Comparison of ENCODE assay signal across 1 cellular context in genomic region chr9:85136978-85137377, GRCh38.
TF ChIP-seq lines count a peak whose summit lies in the region.

No MANE protein-coding gene starts in this region.

TF ChIP-seq in GM12878, 131 proteins besides CTCF, POLR2A, EP300 and RAD21 (continued from another document):
- TF ChIP-seq, protein P1, sequence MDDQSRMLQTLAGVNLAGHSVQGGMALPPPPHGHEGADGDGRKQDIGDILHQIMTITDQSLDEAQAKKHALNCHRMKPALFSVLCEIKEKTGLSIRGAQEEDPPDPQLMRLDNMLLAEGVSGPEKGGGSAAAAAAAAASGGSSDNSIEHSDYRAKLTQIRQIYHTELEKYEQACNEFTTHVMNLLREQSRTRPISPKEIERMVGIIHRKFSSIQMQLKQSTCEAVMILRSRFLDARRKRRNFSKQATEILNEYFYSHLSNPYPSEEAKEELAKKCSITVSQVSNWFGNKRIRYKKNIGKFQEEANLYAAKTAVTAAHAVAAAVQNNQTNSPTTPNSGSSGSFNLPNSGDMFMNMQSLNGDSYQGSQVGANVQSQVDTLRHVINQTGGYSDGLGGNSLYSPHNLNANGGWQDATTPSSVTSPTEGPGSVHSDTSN (IDR thresholded peaks at IDR 0.05; ENCODE audit: insufficient replicate concordance, low read depth, low read length), result no peak
- TF ChIP-seq ATF2 (IDR thresholded peaks at IDR 0.05; ENCODE audit: low read length) (no peak), TCF7 (IDR thresholded peaks at IDR 0.05; ENCODE audit: borderline replicate concordance) (no peak), SMAD5 (IDR thresholded peaks at IDR 0.05; ENCODE audit: low read depth) (no peak), RELB (IDR thresholded peaks at IDR 0.05; ENCODE audit: low read depth) (no peak), HDGF (IDR thresholded peaks at IDR 0.05) (no peak), ZSCAN29 (IDR thresholded peaks at IDR 0.05) (no peak), CBFB (IDR thresholded peaks at IDR 0.05; ENCODE audit: low read depth) (no peak), CREM (IDR thresholded peaks at IDR 0.05; ENCODE audit: low read depth) (no peak), MEF2A (IDR thresholded peaks at IDR 0.05; ENCODE audit: insufficient read depth, low read depth, low read length) (no peak), RAD51 (IDR thresholded peaks at IDR 0.05) (no peak), ZNF384 (IDR thresholded peaks at IDR 0.05; ENCODE audit: borderline replicate concordance, low read depth, low read length) (peak; percentile 29; the same call in 1 of the 2 replicates), HCFC1 (IDR thresholded peaks at IDR 0.05; ENCODE audit: low read length) (no peak), RFX5 (IDR thresholded peaks at IDR 0.05; ENCODE audit: low read depth, low read length) (peak; percentile 68; the same call in 1 of the 2 replicates), IRF3 (IDR thresholded peaks at IDR 0.05) (no peak)
